Comparison of ENCODE assay signal across 8 cellular contexts in genomic region chr1:16055613-16056520, GRCh38. TPM values are rescaled to one million over a fixed set of nuclear protein-coding genes. Genes with fewer than 3 reads are reported as not detected.
DNase-seq lines count a peak whose midpoint lies in the region; ATAC-seq and TF ChIP-seq lines count a peak whose summit lies in the region.

No MANE protein-coding gene starts in this region.

- WGBS in thyroid gland, 2 donors = 36 to 38% methylated on average over 14 to 18 of the region's 18 CpGs

- H3K27ac ChIP-seq in osteoblast (ENCODE audit: low read depth, low read length) (no peak overlapping the region), thyroid gland (no peak overlapping the region)

- H3K79me2 ChIP-seq in osteoblast (ENCODE audit: insufficient read depth, low read length) = no peaks in the 10 kb centered on the region

- H4K20me1 ChIP-seq in osteoblast (ENCODE audit: insufficient read depth, low read length) = no peaks in the 10 kb centered on the region

- TF ChIP-seq CTCF in osteoblast (IDR thresholded peaks at IDR 0.05; ENCODE audit: extremely low read depth, low read depth, low read length) (peak; percentile 85), thyroid gland (IDR thresholded peaks at IDR 0.05) (peak; percentile 86 to 99 (median 98))

- no peak for TF ChIP-seq POLR2A in thyroid gland (IDR thresholded peaks at IDR 0.05)

- intact Hi-C loops in thyroid gland (cut with DNase I) = loop anchor here (10.0 kb wide), 1 partner anchor 261 kb away; no protein-coding TSS in a partner anchor

- no peak overlapping the region for H2AFZ ChIP-seq in osteoblast (ENCODE audit: low read length)

- H3K4me1 ChIP-seq in osteoblast (ENCODE audit: insufficient read depth, low read length) (no peaks in the 10 kb centered on the region), thyroid gland (peaks cover 0 to 6% of the 10 kb centered on the region in 2 donors)

- no peaks in the 10 kb centered on the region for H3K9me3 ChIP-seq in MG63
- H3K9me3 ChIP-seq in osteoblast (ENCODE audit: low read depth, low read length) = no peaks in the 10 kb centered on the region
- H3K9me3 ChIP-seq in thyroid gland = no peaks in the 10 kb centered on the region

- ATAC-seq in GM19351 (IDR thresholded peaks at IDR 0.05; ENCODE audit: unreplicated experiment) = peak; percentile 75

- peak; percentile 88 for DNase-seq in AG20443 (ENCODE audit: low spot score)
- DNase-seq in MG63 = peak; percentile 82
- DNase-seq in SHP77 (lab: John Stamatoyannopoulos, UW) = peak; percentile 84 to 88
- DNase-seq in activated T-helper 9 cell treated with anti-CD3 and anti-CD28 coated beads, Interleukin-2, amount 50 U/mL, for 16 hours (ENCODE audit: low read depth) = peak; percentile 73
- DNase-seq in foreskin melanocyte = peak; percentile 38
- peak; percentile 98 for DNase-seq in osteoblast (ENCODE audit: insufficient read length, low spot score, missing footprints)
- peak; percentile 96 for DNase-seq in thyroid gland

- no peaks in the 10 kb centered on the region for H3K36me3 ChIP-seq in MG63
- no peaks in the 10 kb centered on the region for H3K36me3 ChIP-seq in osteoblast (ENCODE audit: insufficient read depth, low read length)
- H3K36me3 ChIP-seq in thyroid gland = no peaks in the 10 kb centered on the region

- H3K27me3 ChIP-seq in MG63 (no peaks in the 10 kb centered on the region), osteoblast (ENCODE audit: insufficient read depth, low read length) (peaks cover 3% of the 10 kb centered on the region), thyroid gland (no peaks in the 10 kb centered on the region)

- H3K4me3 ChIP-seq in MG63 (no peak overlapping the region), osteoblast (ENCODE audit: insufficient read depth, low read length) (no peak overlapping the region), thyroid gland (replicated peaks in 1 of 3) (no peak overlapping the region)

- no peak overlapping the region for H3K4me2 ChIP-seq in osteoblast (ENCODE audit: insufficient read depth, low read length)

RNA-seq across cellular contexts. Expression of gene CLCNKB, which starts 12.3 kb away (rescaled TPM):
- not detected in 2 replicates for total RNA-seq in MG63 (2014; rRNA removed; shearing (Covaris generic); ENCODE audit: low replicate concordance)
- total RNA-seq in osteoblast (0.29 and 0.36 TPM in 2 replicates), thyroid gland (10 to 100 TPM in 3 of 4 donors, 1 to 10 TPM in 1; 7.1 to 42.2 (median 15.4) TPM)

RNA-seq across cellular contexts. Expression of gene FAM131C, which starts 17.6 kb away (rescaled TPM):
- 0.15 and 2.1 TPM in 2 replicates for total RNA-seq in MG63 (2014; rRNA removed; shearing (Covaris generic); ENCODE audit: low replicate concordance)
- total RNA-seq in osteoblast (0.36 TPM in 1 of 2 replicates, not detected in the other), thyroid gland (1 to 10 TPM in 3 of 4 donors, under 1 TPM in 1; 0.42 to 2.7 (median 1.5) TPM)

RNA-seq across cellular contexts. Expression of gene CLCNKA, which starts 34.0 kb away (rescaled TPM):
- total RNA-seq in MG63 (2014; rRNA removed; shearing (Covaris generic); ENCODE audit: low replicate concordance) = not detected in 2 replicates
- total RNA-seq in osteoblast (not detected in 2 replicates), thyroid gland (10 to 100 TPM in 2 of 4 donors, 1 to 10 TPM in 2; 3.9 to 27.1 (median 16.1) TPM)

RNA-seq across cellular contexts. Expression of gene HSPB7, which starts 38.0 kb away (rescaled TPM):
- 1.9 and 4.5 TPM in 2 replicates for total RNA-seq in MG63 (2014; rRNA removed; shearing (Covaris generic); ENCODE audit: low replicate concordance)
- total RNA-seq in osteoblast = 4.1 and 6.9 TPM in 2 replicates
- 1 to 10 TPM in 3 of 4 donors, under 1 TPM in 1; 0.81 to 9.0 (median 2.9) TPM for total RNA-seq in thyroid gland

RNA-seq across cellular contexts. Expression of gene SRARP, which starts 51.8 kb away (rescaled TPM):
- not detected in 2 replicates for total RNA-seq in MG63 (2014; rRNA removed; shearing (Covaris generic); ENCODE audit: low replicate concordance)
- not detected in 2 replicates for total RNA-seq in osteoblast
- total RNA-seq in thyroid gland = under 1 TPM in 2 of 4 donors, not detected in 2; 0.11 to 0.63 TPM

Comparison
In these comparisons a context has a peak if more than half of its experiments do, and no peak if none do; other contexts are left out.
1. DNase-seq: peak in every context shown above with its lines; median percentile 98 in osteoblast; 96 in thyroid gland; 88 in AG20443; 86 in SHP77; 82 in MG63; 73 in activated T-helper 9 cell treated with anti-CD3 and anti-CD28 coated beads, Interleukin-2, amount 50 U/mL, for 16 hours; 38 in foreskin melanocyte.